In genomic region chr6:5892669-5893068, GRCh38 we compare ENCODE assay signal across 12 cellular contexts.
DNase-seq lines count a peak whose midpoint lies in the region; ATAC-seq and TF ChIP-seq lines count a peak whose summit lies in the region.
"Had no signal": no experiment of that assay in that cellular context is flagged by ENCODE, and none has a peak within 500 bp of the region (broad histone marks: within the 10 kb centered on the region; RNA-seq: fewer than 3 reads in every experiment).

No MANE protein-coding gene starts in this region.

- intact Hi-C loops in MCF 10A (cut with micrococcal nuclease) (loop anchor here (5.0 kb wide), 1 partner anchor 420 kb away; no protein-coding TSS in a partner anchor), breast epithelium (cut with DNase I; ENCODE audit: low total_unique reads) (no loop called here), lower lobe of right lung (cut with DNase I) (no loop called here)

- TF ChIP-seq POLR2A in breast epithelium (IDR thresholded peaks at IDR 0.05): no peak

- H3K36me3 ChIP-seq in breast epithelium (no peaks in the 10 kb centered on the region), lower lobe of right lung (no peaks in the 10 kb centered on the region)

- no peak for TF ChIP-seq CTCF in MCF 10A (IDR thresholded peaks at IDR 0.05; ENCODE audit: unreplicated experiment)
- TF ChIP-seq CTCF in breast epithelium (IDR thresholded peaks at IDR 0.05): no peak
- TF ChIP-seq CTCF in lower lobe of right lung (IDR thresholded peaks at IDR 0.05): no peak
- no peak for TF ChIP-seq CTCF in type B pancreatic cell (conservative IDR thresholded peaks at IDR 0.05)

- H3K27me3 ChIP-seq in breast epithelium: no peaks in the 10 kb centered on the region
- no peaks in the 10 kb centered on the region for H3K27me3 ChIP-seq in lower lobe of right lung (ENCODE audit: low read depth)

- no TSS peak for BruUV-seq in MCF 10A (replicated peaks; lab: Mats Ljungman, UMichigan)

- H3K36me3 Mint-ChIP-seq in MCF 10A (ENCODE audit: insufficient read depth, unreplicated experiment) (no peaks in the 10 kb centered on the region), type B pancreatic cell (peaks cover 6% of the 10 kb centered on the region)
- H3K36me3 Mint-ChIP-seq in activated naive CD8-positive, alpha-beta T cell: no peaks in the 10 kb centered on the region

- H3K27ac ChIP-seq in breast epithelium (no peak overlapping the region), lower lobe of right lung (peak overlapping the region; percentile 64)

- POLR2A ChIA-PET in MCF 10A (lab: Yijun Ruan, JAX): interaction anchor here (1.2 to 1.3 kb wide), 3 partner anchors 13 to 435 kb away, joined by 3 to 7 read pairs (median 3); no protein-coding TSS in a partner anchor

- no peak for DNase-seq in MCF 10A (ENCODE audit: unreplicated experiment)
- DNase-seq in breast epithelium (ENCODE audit: low spot score in 2 of 2): no peak
- DNase-seq in lower lobe of right lung: no peak
- no peak for DNase-seq in type B pancreatic cell (ENCODE audit: extremely low spot score, unreplicated experiment)
- DNase-seq in DMS114 treated with DMSO at 0.1 percent for 48 hours (lab: John Stamatoyannopoulos, UW; ENCODE audit: unreplicated experiment): no peak
- DNase-seq: SHP77 treated with DMSO at 0.1 percent for 48 hours had no signal

- H3K9me3 ChIP-seq in breast epithelium (no peaks in the 10 kb centered on the region), lower lobe of right lung (no peaks in the 10 kb centered on the region)

- H3K9me3 Mint-ChIP-seq in MCF 10A (ENCODE audit: unreplicated experiment) (no peaks in the 10 kb centered on the region), type B pancreatic cell (peaks cover 8% of the 10 kb centered on the region)
- H3K9me3 Mint-ChIP-seq in activated naive CD8-positive, alpha-beta T cell (ENCODE audit: low read depth): no peaks in the 10 kb centered on the region
- H3K9me3 Mint-ChIP-seq: dendritic cell treated with granulocyte-macrophage colony-stimulating factor and Interleukin-4, amounts not matched to agents 40 ng/mL and 50 ng/mL, for 4 days had no signal

- H3K27ac Mint-ChIP-seq in MCF 10A (ENCODE audit: low read depth, unreplicated experiment) (peak overlapping the region; percentile 93), type B pancreatic cell (peak overlapping the region; percentile 99)
- peak overlapping the region; percentile 85 for H3K27ac Mint-ChIP-seq in activated naive CD8-positive, alpha-beta T cell

- H3K4me3 ChIP-seq in breast epithelium (peak overlapping the region in 1 of 3 donors; percentile 46), lower lobe of right lung (peak overlapping the region; percentile 35)
- H3K4me3 ChIP-seq: GM12878 had no signal

- no peaks in the 10 kb centered on the region for H3K4me1 ChIP-seq in breast epithelium
- no peaks in the 10 kb centered on the region for H3K4me1 ChIP-seq in lower lobe of right lung

- CTCF ChIA-PET in MCF 10A (lab: Yijun Ruan, JAX): interaction anchor here (1.3 kb wide), 1 partner anchor 421 kb away, joined by 3 read pairs; no protein-coding TSS in a partner anchor

- H3K4me3 Mint-ChIP-seq in MCF 10A (ENCODE audit: unreplicated experiment) (peak overlapping the region; percentile 82), type B pancreatic cell (peak overlapping the region; percentile 95)
- peak overlapping the region; percentile 90 for H3K4me3 Mint-ChIP-seq in activated naive CD8-positive, alpha-beta T cell

- ATAC-seq in lower lobe of right lung (no peak), GM21447 (IDR thresholded peaks at IDR 0.05; ENCODE audit: unreplicated experiment) (no peak), GM21528 (IDR thresholded peaks at IDR 0.05; ENCODE audit: low FRiP score, unreplicated experiment) (no peak)
- ATAC-seq: GM12878, sciatic nerve had no signal

- H3K4me1 Mint-ChIP-seq in MCF 10A (ENCODE audit: insufficient read depth, unreplicated experiment) (no peaks in the 10 kb centered on the region), type B pancreatic cell (ENCODE audit: unreplicated experiment) (peaks cover 3% of the 10 kb centered on the region)
- H3K4me1 Mint-ChIP-seq in activated naive CD8-positive, alpha-beta T cell (ENCODE audit: low read depth): peaks cover 8% of the 10 kb centered on the region

- H3K27me3 Mint-ChIP-seq in MCF 10A (ENCODE audit: insufficient read depth, unreplicated experiment) (no peaks in the 10 kb centered on the region), type B pancreatic cell (no peaks in the 10 kb centered on the region)
- H3K27me3 Mint-ChIP-seq in activated naive CD8-positive, alpha-beta T cell: no peaks in the 10 kb centered on the region
